Comparison of ENCODE assay signal across 8 cellular contexts in genomic region chr13:48505597-48506091, GRCh38. TPM values are rescaled to one million over a fixed set of nuclear protein-coding genes. Genes with fewer than 3 reads are reported as not detected.
A peak's percentile ranks its signal among the peaks of the same experiment; 100 is the strongest.
DNase-seq lines count a peak whose midpoint lies in the region; ATAC-seq and TF ChIP-seq lines count a peak whose summit lies in the region.

No MANE protein-coding gene starts in this region.

- H3K9me3 Mint-ChIP-seq in T-helper 2 cell treated with Interferon-gamma antibody and Interleukin-4, amounts not matched to agents 5 μg/mL and 100 μg/mL, for 36 hours, result peaks cover 15% of the 10 kb centered on the region

- H3K9me3 ChIP-seq in psoas muscle, result no peaks in the 10 kb centered on the region

- 40 to 59% (median 41%) methylated on average over 11 of the region's 11 CpGs for WGBS in psoas muscle, 3 donors

- peak overlapping the region; percentile 72 for H3K27ac ChIP-seq in psoas muscle

- TF ChIP-seq POLR2A in GM18951 (IDR thresholded peaks at IDR 0.05; ENCODE audit: extremely low read depth, insufficient read depth, insufficient read length), result peak; percentile 38

- intact Hi-C loops in psoas muscle (cut with DNase I), result loop anchor here in 1 of 2 donors (5.0 kb wide), 1 partner anchor 77 kb away; no protein-coding TSS in a partner anchor

- H3K4me1 Mint-ChIP-seq in T-helper 2 cell treated with Interferon-gamma antibody and Interleukin-4, amounts not matched to agents 5 μg/mL and 100 μg/mL, for 36 hours (ENCODE audit: low read depth), result peaks cover 77% of the 10 kb centered on the region

- peaks cover 77% of the 10 kb centered on the region for H3K36me3 Mint-ChIP-seq in T-helper 2 cell treated with Interferon-gamma antibody and Interleukin-4, amounts not matched to agents 5 μg/mL and 100 μg/mL, for 36 hours (ENCODE audit: low read depth)

- H3K27me3 Mint-ChIP-seq in T-helper 2 cell treated with Interferon-gamma antibody and Interleukin-4, amounts not matched to agents 5 μg/mL and 100 μg/mL, for 36 hours (ENCODE audit: low read depth), result no peaks in the 10 kb centered on the region

- peaks cover 0 to 9% of the 10 kb centered on the region in 2 donors for H3K36me3 ChIP-seq in psoas muscle (ENCODE audit: insufficient read depth in 1 of 2, low read depth in 1 of 2)

- peak overlapping the region; percentile 9 for H3K4me3 ChIP-seq in psoas muscle

- H3K27ac Mint-ChIP-seq in T-helper 2 cell treated with Interferon-gamma antibody and Interleukin-4, amounts not matched to agents 5 μg/mL and 100 μg/mL, for 36 hours, result peak overlapping the region; percentile 93

- in situ Hi-C loops in GM18951 (cut with MboI; ENCODE audit: low sequenced_read_pairs, unreplicated experiment), result no loop called here

- DNase-seq in AG08396 (ENCODE audit: low spot score) (peak; percentile 39), psoas muscle (no peak), NCI-H2227 treated with DMSO at 0.1 percent for 48 hours (lab: John Stamatoyannopoulos, UW) (no peak)
- peak; percentile 67 for DNase-seq in T-helper 2 cell treated with Interferon-gamma antibody and Interleukin-4, amounts not matched to agents 5 μg/mL and 100 μg/mL, for 36 hours (ENCODE audit: low spot score)
- peak; percentile 36 for DNase-seq in effector CD4-positive, alpha-beta T cell

- H3K4me3 Mint-ChIP-seq in T-helper 2 cell treated with Interferon-gamma antibody and Interleukin-4, amounts not matched to agents 5 μg/mL and 100 μg/mL, for 36 hours, result peak overlapping the region; percentile 57

- H3K27me3 ChIP-seq in psoas muscle (ENCODE audit: insufficient read depth in 3 of 3, low read length in 2 of 3), result no peaks in the 10 kb centered on the region

- peaks cover 3% of the 10 kb centered on the region for H3K4me1 ChIP-seq in psoas muscle

- ATAC-seq in HG03103 (IDR thresholded peaks at IDR 0.05; ENCODE audit: low read depth, unreplicated experiment) (peak; percentile 76), psoas muscle (peak; percentile 32 to 64 (median 60)), SK-N-SH treated with all-trans-retinoic acid at 6 μM for 48 hours (no peak)

- no peak for TF ChIP-seq CTCF in psoas muscle (IDR thresholded peaks at IDR 0.05)

TF ChIP-seq in SK-N-SH treated with all-trans-retinoic acid at 6 μM for 48 hours, 23 proteins besides CTCF, POLR2A, EP300 and RAD21:
- TF ChIP-seq ZFP30 (CRISPR knock-in tag; IDR thresholded peaks at IDR 0.05) (no peak), ZFP3 (CRISPR knock-in tag; IDR thresholded peaks at IDR 0.05) (no peak), RARB (CRISPR knock-in tag; IDR thresholded peaks at IDR 0.05) (no peak), ZNF70 (CRISPR knock-in tag; IDR thresholded peaks at IDR 0.05) (no peak), PATZ1 (CRISPR knock-in tag; IDR thresholded peaks at IDR 0.05; ENCODE audit: borderline replicate concordance) (no peak), ZC3H10 (CRISPR knock-in tag; IDR thresholded peaks at IDR 0.05) (no peak), TCF4 (CRISPR knock-in tag; IDR thresholded peaks at IDR 0.05; ENCODE audit: borderline replicate concordance) (no peak), ESRRG (CRISPR knock-in tag; IDR thresholded peaks at IDR 0.05) (no peak), SNAI2 (CRISPR knock-in tag; IDR thresholded peaks at IDR 0.05) (no peak), CSDC2 (CRISPR knock-in tag; IDR thresholded peaks at IDR 0.05) (no peak), BACH2 (CRISPR knock-in tag; IDR thresholded peaks at IDR 0.05; ENCODE audit: borderline replicate concordance) (no peak), TSHZ2 (CRISPR knock-in tag; IDR thresholded peaks at IDR 0.05) (no peak), PPARA (CRISPR knock-in tag; IDR thresholded peaks at IDR 0.05; ENCODE audit: borderline replicate concordance) (no peak)
TF ChIP-seq in SK-N-SH treated with all-trans-retinoic acid at 6 μM for 48 hours: peak in this region for 0.

RNA-seq across cellular contexts. Expression of gene RCBTB2, which starts 27.2 kb away (rescaled TPM):
- 10 to 100 TPM in 2 of 4 donors, 1 to 10 TPM in 2; 2.8 to 18.5 (median 10.3) TPM for total RNA-seq in psoas muscle
- polyA plus RNA-seq in psoas muscle, result 1 to 10 TPM; 3.1 to 8.2 (median 3.5) TPM

Comparison
In these comparisons a context has a peak if more than half of its experiments do, and no peak if none do; other contexts are left out.
1. DNase-seq: peak in AG08396 (single experiment), T-helper 2 cell treated with Interferon-gamma antibody and Interleukin-4, amounts not matched to agents 5 μg/mL and 100 μg/mL, for 36 hours (single experiment) and effector CD4-positive, alpha-beta T cell (single experiment); none in psoas muscle (0 of 2) and NCI-H2227 treated with DMSO at 0.1 percent for 48 hours (single experiment).